ENCODE assay signal across 2 cellular contexts in the genomic region with DNA sequence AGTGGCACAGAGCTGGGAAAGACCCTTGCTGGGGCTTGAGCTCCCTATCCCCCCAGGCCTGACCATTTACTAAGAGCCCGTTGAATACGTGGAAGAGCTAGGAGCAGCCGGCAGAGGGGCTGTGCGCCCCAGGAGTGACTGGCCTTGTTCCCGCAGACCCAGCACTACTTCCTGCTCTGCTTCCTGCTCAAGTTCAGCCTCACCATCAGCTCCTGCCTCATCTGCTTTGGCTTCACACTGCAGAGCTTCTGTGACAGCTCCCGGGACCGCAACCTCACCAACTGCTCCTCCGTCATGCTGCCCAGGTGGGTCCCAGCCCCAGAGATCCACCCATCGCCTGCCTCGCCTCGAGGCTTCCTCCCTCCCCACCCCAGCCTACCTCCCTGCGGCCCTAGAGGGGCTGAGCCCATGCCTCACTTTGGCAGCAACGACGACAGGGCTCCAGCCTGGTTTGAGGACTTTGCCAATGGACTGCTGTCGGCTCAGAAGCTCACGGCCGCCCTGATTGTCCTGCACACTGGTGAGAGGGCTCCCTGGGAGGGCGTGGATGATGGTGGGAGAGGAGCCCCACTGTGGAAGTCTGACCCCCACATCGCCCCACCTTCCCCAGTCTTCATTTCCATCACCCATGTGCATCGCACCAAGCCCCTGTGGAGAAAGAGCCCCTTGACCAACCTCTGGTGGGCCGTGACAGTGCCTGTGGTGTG.
TF ChIP-seq lines count a peak whose summit lies in the region.

No MANE protein-coding gene starts in this region.

TF ChIP-seq in K562, 482 proteins besides CTCF, POLR2A, EP300 and RAD21:
- TF ChIP-seq POLR2G (IDR thresholded peaks at IDR 0.05; ENCODE audit: low read depth, low read length) (peak; percentile 19; the same call in 1 of the 2 replicates), RB1 (IDR thresholded peaks at IDR 0.05; ENCODE audit: low read depth) (no peak)

TF ChIP-seq in GM12891, 5 proteins besides CTCF, POLR2A, EP300 and RAD21:
- TF ChIP-seq SPI1 (IDR thresholded peaks at IDR 0.05; ENCODE audit: low read depth, low read length) (no peak), POU2F2 (IDR thresholded peaks at IDR 0.05; ENCODE audit: low read depth, low read length) (no peak), POLR2AphosphoS5 (IDR thresholded peaks at IDR 0.05; ENCODE audit: low read depth, low read length) (no peak)
